Comparison of ENCODE assay signal across 18 cellular contexts in genomic region chr15:43412096-43412495, GRCh38. TPM values are rescaled to one million over a fixed set of nuclear protein-coding genes. Genes with fewer than 3 reads are reported as not detected.
DNase-seq lines count a peak whose midpoint lies in the region; ATAC-seq and TF ChIP-seq lines count a peak whose summit lies in the region.
"Had no signal": no experiment of that assay in that cellular context is flagged by ENCODE, and none has a peak within 500 bp of the region (broad histone marks: within the 10 kb centered on the region; RNA-seq: fewer than 3 reads in every experiment).

No MANE protein-coding gene starts in this region.

- no peaks in the 10 kb centered on the region for H3K9me3 ChIP-seq in CD8-positive, alpha-beta T cell (ENCODE audit: low read length)
- no peaks in the 10 kb centered on the region for H3K9me3 ChIP-seq in H9 (ENCODE audit: control insufficient read depth, low read depth, low read length)
- no peaks in the 10 kb centered on the region for H3K9me3 ChIP-seq in trophoblast cell (ENCODE audit: insufficient read depth, low read depth, low read length)
- H3K9me3 ChIP-seq in left ventricle myocardium inferior (replicated peaks), result no peaks in the 10 kb centered on the region
- H3K9me3 ChIP-seq: SJSA1 had no signal

- no peak overlapping the region for H3K4me3 Mint-ChIP-seq in CD8-positive, alpha-beta T cell
- H3K4me3 Mint-ChIP-seq in H9, result no peak overlapping the region
- H3K4me3 Mint-ChIP-seq: CD14-positive monocyte had no signal

- no peak overlapping the region for H3K9ac ChIP-seq in H9 (ENCODE audit: extremely low read depth, insufficient read length, low read length)
- no peak overlapping the region for H3K9ac ChIP-seq in trophoblast cell (ENCODE audit: low read length)

- H3K56ac ChIP-seq in H9 (ENCODE audit: insufficient read length, low read depth, low read length), result no peak overlapping the region

- no peaks in the 10 kb centered on the region for H3K9me3 Mint-ChIP-seq in CD8-positive, alpha-beta T cell
- no peaks in the 10 kb centered on the region for H3K9me3 Mint-ChIP-seq in H9
- H3K9me3 Mint-ChIP-seq: CD14-positive monocyte had no signal

- intact Hi-C loops in CD8-positive, alpha-beta T cell (cut with DNase I, micrococcal nuclease), result no loop called here
- intact Hi-C loops in left ventricle myocardium inferior (cut with micrococcal nuclease), result no loop called here

- H2BK5ac ChIP-seq in H9 (ENCODE audit: insufficient read length, low read length) (no peak overlapping the region), trophoblast cell (ENCODE audit: low read depth, low read length, poor library complexity) (no peak overlapping the region)

- no peaks in the 10 kb centered on the region for H3K27me3 ChIP-seq in CD8-positive, alpha-beta T cell (ENCODE audit: insufficient read depth, low read length)
- H3K27me3 ChIP-seq in H9 (ENCODE audit: insufficient read depth, low read length) (no peaks in the 10 kb centered on the region), trophoblast cell (ENCODE audit: insufficient read depth, low read length) (no peaks in the 10 kb centered on the region), left ventricle myocardium inferior (ENCODE audit: low read depth) (no peaks in the 10 kb centered on the region)
- H3K27me3 ChIP-seq: SJSA1 had no signal

- no peak overlapping the region for H3K23ac ChIP-seq in H9 (ENCODE audit: insufficient read length, low read depth, low read length)
- H3K23ac ChIP-seq in trophoblast cell (ENCODE audit: low read length), result no peak overlapping the region

- peaks cover 92% of the 10 kb centered on the region for H3K36me3 Mint-ChIP-seq in CD8-positive, alpha-beta T cell
- H3K36me3 Mint-ChIP-seq in H9 (ENCODE audit: insufficient read depth in 1 of 3, low read depth in 3 of 3), result peaks cover 57 to 92% (median 86%) of the 10 kb centered on the region in 3 experiments

- DNase-seq in CD8-positive, alpha-beta T cell, result no peak
- DNase-seq in H9 (no peak), brain pericyte (ENCODE audit: low read depth, low spot score) (peak; percentile 1), trophoblast cell (peak; percentile 60 to 94), NCI-H446 treated with DMSO at 0.1 percent for 48 hours (lab: John Stamatoyannopoulos, UW) (no peak), NCI-H2171 treated with DMSO at 0.1 percent for 48 hours (lab: John Stamatoyannopoulos, UW) (no peak), left ventricle myocardium inferior (no peak)
- DNase-seq: ACHN, AML-193, Calu3, DMS53, GOT3, NCI-H1436, NCI-H2029, NCI-H2171, NCI-H774 had no signal

- no peaks in the 10 kb centered on the region for H3K4me1 Mint-ChIP-seq in CD8-positive, alpha-beta T cell (ENCODE audit: low read depth)
- H3K4me1 Mint-ChIP-seq in H9, result no peaks in the 10 kb centered on the region

- H3K14ac ChIP-seq in H9 (ENCODE audit: insufficient read depth, low read length) (no peak overlapping the region), trophoblast cell (ENCODE audit: low read length) (no peak overlapping the region)

- CTCF ChIA-PET in CD8-positive, alpha-beta T cell (lab: Charles Lee), result interaction anchor here (1.8 kb wide), 1 partner anchor 36 kb away, joined by 3 read pairs; no protein-coding TSS in a partner anchor

- H3K4me2 ChIP-seq in H9 (ENCODE audit: insufficient read depth, insufficient read length, low read length) (no peak overlapping the region), trophoblast cell (ENCODE audit: low read length) (no peak overlapping the region)

- H3K79me1 ChIP-seq in H9 (ENCODE audit: insufficient read depth, low read depth, low read length, poor library complexity, severe bottlenecking) (no peaks in the 10 kb centered on the region), trophoblast cell (ENCODE audit: low read length) (no peaks in the 10 kb centered on the region)

- H4K8ac ChIP-seq in H9 (replicated peaks; ENCODE audit: insufficient read length, low read depth, low read length) (no peak overlapping the region), trophoblast cell (ENCODE audit: low read depth, low read length) (no peak overlapping the region)

- H2BK20ac ChIP-seq in H9 (ENCODE audit: low read depth, low read length, poor library complexity, severe bottlenecking), result no peak overlapping the region

- no peaks in the 10 kb centered on the region for H4K20me1 ChIP-seq in H9 (ENCODE audit: control insufficient read depth, insufficient read depth, insufficient read length)

- H3K79me2 ChIP-seq in H9 (ENCODE audit: insufficient read depth, low read length), result no peaks in the 10 kb centered on the region
- no peaks in the 10 kb centered on the region for H3K79me2 ChIP-seq in trophoblast cell (ENCODE audit: control insufficient read depth, insufficient read depth, low read length, poor library complexity)

- no CpG with 5 or more reads among the region's 1 CpG for WGBS in H9 (ENCODE audit: extremely low coverage, insufficient read length, low lambda C conversion rate)
- WGBS in trophoblast cell (ENCODE audit: extremely low coverage, insufficient coverage, insufficient read length), result no CpG with 5 or more reads among the region's 1 CpG

- POLR2A ChIA-PET in CD8-positive, alpha-beta T cell (lab: Charles Lee), result interaction anchor here (0.5 kb wide), 1 partner anchor 481 kb away, joined by 4 read pairs; no protein-coding TSS in a partner anchor

- H3K4me3 ChIP-seq in CD8-positive, alpha-beta T cell (ENCODE audit: low read depth, low read length), result no peak overlapping the region
- H3K4me3 ChIP-seq in trophoblast cell (ENCODE audit: low read depth, low read length) (no peak overlapping the region), left ventricle myocardium inferior (no peak overlapping the region)
- H3K4me3 ChIP-seq: SJSA1 had no signal

- H3K27ac ChIP-seq in CD8-positive, alpha-beta T cell (ENCODE audit: low read depth, low read length), result no peak overlapping the region
- H3K27ac ChIP-seq in H9 (ENCODE audit: insufficient read length, low read depth, low read length) (no peak overlapping the region), trophoblast cell (ENCODE audit: low read depth, low read length) (no peak overlapping the region), left ventricle myocardium inferior (replicated peaks) (no peak overlapping the region)
- H3K27ac ChIP-seq: SJSA1 had no signal

- H2BK120ac ChIP-seq in H9 (ENCODE audit: low read depth, low read length, poor library complexity, severe bottlenecking), result no peak overlapping the region
- no peak overlapping the region for H2BK120ac ChIP-seq in trophoblast cell (ENCODE audit: insufficient read depth, low read length, poor library complexity)

- no peaks in the 10 kb centered on the region for H3K4me1 ChIP-seq in CD8-positive, alpha-beta T cell (ENCODE audit: insufficient read depth, low read length)
- no peaks in the 10 kb centered on the region for H3K4me1 ChIP-seq in H9 (ENCODE audit: insufficient read depth, low read length)
- H3K4me1 ChIP-seq in trophoblast cell (ENCODE audit: control insufficient read depth in 1 of 2, insufficient read depth in 2 of 2, low read length in 2 of 2), result peaks cover 7 to 10% of the 10 kb centered on the region in 2 experiments
- peaks cover 2% of the 10 kb centered on the region for H3K4me1 ChIP-seq in left ventricle myocardium inferior
- H3K4me1 ChIP-seq: SJSA1 had no signal

- H3K27ac Mint-ChIP-seq in CD8-positive, alpha-beta T cell, result peak overlapping the region; percentile 63
- peak overlapping the region in 2 of 3 experiments; percentile 5 to 20; a peak in 1 of 7 replicates for H3K27ac Mint-ChIP-seq in H9
- H3K27ac Mint-ChIP-seq: CD14-positive monocyte had no signal

- TF ChIP-seq CTCF in CD8-positive, alpha-beta T cell (IDR thresholded peaks at IDR 0.05), result no peak
- TF ChIP-seq CTCF in H9 (conservative IDR thresholded peaks at IDR 0.05) (no peak), left ventricle myocardium inferior (IDR thresholded peaks at IDR 0.05; ENCODE audit: borderline replicate concordance) (no peak)

- no peak overlapping the region for H2AFZ ChIP-seq in H9 (ENCODE audit: low read length)
- H2AFZ ChIP-seq in trophoblast cell (ENCODE audit: insufficient read depth, low read length, poor library complexity), result no peak overlapping the region

- no peaks in the 10 kb centered on the region for H3K27me3 Mint-ChIP-seq in CD8-positive, alpha-beta T cell (ENCODE audit: low read depth)
- no peaks in the 10 kb centered on the region for H3K27me3 Mint-ChIP-seq in H9 (ENCODE audit: low read depth)

- no peak overlapping the region for H4K5ac ChIP-seq in H9 (ENCODE audit: insufficient read length, low read depth, low read length)

- no peaks in the 10 kb centered on the region for H3K23me2 ChIP-seq in H9 (ENCODE audit: insufficient read length, low read depth, low read length, poor library complexity, severe bottlenecking)

- H4K12ac ChIP-seq in trophoblast cell (ENCODE audit: low read depth, low read length), result no peak overlapping the region

- H3K36me3 ChIP-seq in CD8-positive, alpha-beta T cell (ENCODE audit: insufficient read depth, low read length), result peaks cover 33% of the 10 kb centered on the region
- H3K36me3 ChIP-seq in trophoblast cell (ENCODE audit: control insufficient read depth in 1 of 2, insufficient read depth in 2 of 2, low read length in 2 of 2) (peaks cover 21 to 44% of the 10 kb centered on the region in 2 experiments), left ventricle myocardium inferior (peaks cover 93% of the 10 kb centered on the region)

- H3K18ac ChIP-seq in H9 (ENCODE audit: insufficient read length, low read depth, low read length) (no peak overlapping the region), trophoblast cell (ENCODE audit: low read length) (no peak overlapping the region)

- H2AK5ac ChIP-seq in H9 (ENCODE audit: insufficient read length, low read length), result no peak overlapping the region
- no peak overlapping the region for H2AK5ac ChIP-seq in trophoblast cell (ENCODE audit: low read length)

- H2BK12ac ChIP-seq in H9 (ENCODE audit: insufficient read length, low read depth, low read length), result no peak overlapping the region
- H2BK12ac ChIP-seq in trophoblast cell (ENCODE audit: low read length), result no peak overlapping the region

- H3K4ac ChIP-seq in H9 (ENCODE audit: low read depth, low read length), result no peak overlapping the region
- H3K4ac ChIP-seq in trophoblast cell (ENCODE audit: low read depth, low read length), result no peak overlapping the region

- no peak overlapping the region for H2BK15ac ChIP-seq in H9 (ENCODE audit: low read depth, low read length)

- no peak for ATAC-seq in CD8-positive, alpha-beta T cell

- no peak overlapping the region for H4K91ac ChIP-seq in H9 (ENCODE audit: insufficient read length, low read depth, low read length)
- no peak overlapping the region for H4K91ac ChIP-seq in trophoblast cell (ENCODE audit: low read depth, low read length)

- H3T11ph ChIP-seq in H9 (ENCODE audit: low read length), result no peak overlapping the region

RNA-seq across cellular contexts. Expression of gene TUBGCP4, which starts 41.2 kb away (rescaled TPM):
- 1 to 10 TPM; 3.9 to 5.8 TPM for total RNA-seq in CD8-positive, alpha-beta T cell
- total RNA-seq in H9 (2021), result 23.5 and 24.6 TPM in 2 replicates
- 8.9 and 9.6 TPM in 2 replicates for polyA plus RNA-seq in trophoblast cell (2013)
- total RNA-seq in left ventricle myocardium inferior, result 10.8 TPM

RNA-seq across cellular contexts. Expression of gene ZSCAN29, which starts 41.3 kb away (rescaled TPM):
- 1 to 10 TPM; 9.7 to 9.8 TPM for total RNA-seq in CD8-positive, alpha-beta T cell
- total RNA-seq in H9 (2021) (46.7 and 52.5 TPM in 2 replicates), left ventricle myocardium inferior (11.2 TPM)
- polyA plus RNA-seq in trophoblast cell (2013), result 13.8 and 14.2 TPM in 2 replicates

Comparison
In these comparisons a context has a peak if more than half of its experiments do, and no peak if none do; other contexts are left out.
1. DNase-seq: peak in brain pericyte (single experiment) and trophoblast cell (2 of 2); none in CD8-positive, alpha-beta T cell (0 of 7), H9 (single experiment), NCI-H446 treated with DMSO at 0.1 percent for 48 hours (single experiment), NCI-H2171 treated with DMSO at 0.1 percent for 48 hours (single experiment) and left ventricle myocardium inferior (single experiment).